10 cellular contexts compared by ENCODE assay signal in the genomic region with DNA sequence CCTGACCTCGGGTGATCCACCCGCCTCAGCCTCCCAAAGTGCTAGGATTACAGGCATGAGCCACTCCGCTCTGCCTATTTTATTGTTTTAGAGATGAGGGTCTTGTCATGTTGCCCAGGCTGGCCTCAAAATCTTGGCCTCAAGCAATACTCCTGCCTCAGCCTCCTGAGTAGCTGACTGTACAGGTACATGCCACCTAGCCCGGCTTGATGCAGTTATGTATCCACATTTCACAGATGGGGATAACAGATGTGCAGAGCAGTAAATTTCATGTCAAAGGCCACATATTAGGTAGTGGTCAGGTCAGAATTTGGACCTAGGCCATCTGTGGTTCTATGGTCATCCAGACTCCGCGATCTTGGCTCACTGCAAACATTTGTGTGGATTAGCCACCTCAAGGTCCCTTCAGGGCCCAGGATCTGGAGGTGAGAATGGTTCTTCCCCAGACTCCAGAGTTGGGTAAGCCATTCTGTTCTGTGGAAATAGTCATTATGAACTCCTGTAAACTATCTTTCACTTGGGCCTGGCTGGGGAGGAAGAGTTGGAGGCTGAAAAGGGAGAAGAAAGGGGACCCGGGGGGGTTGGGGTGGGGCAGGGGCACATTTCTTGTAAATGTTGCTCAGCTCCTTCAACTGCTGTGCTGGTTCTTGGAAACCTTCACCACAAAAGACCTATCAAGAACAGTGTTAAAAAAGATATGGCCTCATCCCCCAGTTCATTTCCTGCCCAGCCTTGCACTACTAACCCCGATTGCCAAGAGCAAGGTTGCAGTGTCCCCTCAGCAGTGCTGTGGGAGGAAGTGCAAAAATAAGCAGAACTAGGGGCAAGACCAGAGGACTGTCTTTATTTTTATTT. TPM values are rescaled to one million over a fixed set of nuclear protein-coding genes. Genes with fewer than 3 reads are reported as not detected.
DNase-seq lines count a peak whose midpoint lies in the region; TF ChIP-seq lines count a peak whose summit lies in the region.
"Had no signal": no experiment of that assay in that cellular context is flagged by ENCODE, and none has a peak within 500 bp of the region (broad histone marks: within the 10 kb centered on the region; RNA-seq: fewer than 3 reads in every experiment).

No MANE protein-coding gene starts in this region.

- peaks cover 4% of the 10 kb centered on the region for H3K27me3 Mint-ChIP-seq in neural progenitor cell (ENCODE audit: insufficient read depth, low read depth)

- H4K20me1 ChIP-seq in neural progenitor cell (ENCODE audit: low read depth), result no peaks in the 10 kb centered on the region

- DNase-seq in GM13977 (ENCODE audit: low spot score) (peak; percentile 43), UCSD-AML1 (lab: John Stamatoyannopoulos, UW; ENCODE audit: unreplicated experiment) (peak; percentile 85), neural progenitor cell (ENCODE audit: low spot score) (no peak), vagina (ENCODE audit: extremely low spot score in 2 of 2) (no peak), AG08395 (ENCODE audit: low spot score) (no peak), NCI-H1417 treated with DMSO at 0.1 percent for 48 hours (lab: John Stamatoyannopoulos, UW) (no peak)
- peak; percentile 19 for DNase-seq in effector CD8-positive, alpha-beta T cell (lab: John Stamatoyannopoulos, UW)
- peak in 2 of 3 donors; percentile 54 to 59 for DNase-seq in stimulated activated CD4-positive, alpha-beta T cell treated with anti-CD3 and anti-CD28 coated beads, Interleukin-12 subunit alpha, Interleukin-12 subunit beta, amount 100 ng/mL, for 48 hours (ENCODE audit: low read depth in 2 of 3, low spot score in 1 of 3)
- DNase-seq: endodermal cell, NCI-H2171 treated with DMSO at 0.1 percent for 48 hours had no signal

- H3K4me1 ChIP-seq in neural progenitor cell (no peaks in the 10 kb centered on the region), vagina (peaks cover 12% of the 10 kb centered on the region)

- H3K4me3 Mint-ChIP-seq in neural progenitor cell, result no peak overlapping the region
- H3K4me3 Mint-ChIP-seq: endodermal cell had no signal

- H3K9me3 Mint-ChIP-seq in neural progenitor cell, result no peaks in the 10 kb centered on the region
- H3K9me3 Mint-ChIP-seq: endodermal cell had no signal

- H3K27ac ChIP-seq in neural progenitor cell (no peak overlapping the region), vagina (no peak overlapping the region)

- H2AFZ ChIP-seq in neural progenitor cell (replicated peaks), result no peak overlapping the region

- intact Hi-C loops in vagina (cut with DNase I), result no loop called here

- in situ Hi-C loops in GM13977 (cut with MboI; ENCODE audit: low pct_unique_long_range_greater_than_20kb, low sequenced_read_pairs, unreplicated experiment), result no loop called here

- H3K36me3 Mint-ChIP-seq in neural progenitor cell, result no peaks in the 10 kb centered on the region

- no peaks in the 10 kb centered on the region for H3F3A ChIP-seq in neural progenitor cell (ENCODE audit: low read depth)

- H3K36me3 ChIP-seq in neural progenitor cell, result no peaks in the 10 kb centered on the region
- no peaks in the 10 kb centered on the region for H3K36me3 ChIP-seq in vagina

- H3K9ac ChIP-seq in neural progenitor cell, result no peak overlapping the region

- TF ChIP-seq CTCF in GM13977 (IDR thresholded peaks at IDR 0.05; ENCODE audit: extremely low read depth, insufficient read depth, missing control alignments) (no peak), neural progenitor cell (IDR thresholded peaks at IDR 0.05) (no peak), vagina (IDR thresholded peaks at IDR 0.05) (no peak)

- H3K27ac Mint-ChIP-seq in neural progenitor cell, result no peak overlapping the region
- H3K27ac Mint-ChIP-seq: endodermal cell had no signal

- no peak overlapping the region for H3K4me3 ChIP-seq in neural progenitor cell
- H3K4me3 ChIP-seq in vagina, result no peak overlapping the region

- H3K27me3 ChIP-seq in neural progenitor cell, result no peaks in the 10 kb centered on the region
- H3K27me3 ChIP-seq in vagina, result no peaks in the 10 kb centered on the region

- H3K9me3 ChIP-seq in neural progenitor cell (ENCODE audit: low read depth) (no peaks in the 10 kb centered on the region), vagina (no peaks in the 10 kb centered on the region)

- TF ChIP-seq POLR2A in vagina (IDR thresholded peaks at IDR 0.05), result no peak

- peaks cover under 1% of the 10 kb centered on the region for H3K4me1 Mint-ChIP-seq in neural progenitor cell
- H3K4me1 Mint-ChIP-seq: endodermal cell had no signal

- H3K4me2 ChIP-seq in neural progenitor cell, result no peak overlapping the region

- H3K79me2 ChIP-seq in neural progenitor cell (ENCODE audit: low read depth), result no peaks in the 10 kb centered on the region

RNA-seq across cellular contexts. Expression of a gene that starts 13.0 kb away (rescaled TPM):
- 9.1 and 18.9 TPM in 2 replicates for total RNA-seq in neural progenitor cell (ENCODE audit: low replicate concordance)
- 74.2 TPM for total RNA-seq in vagina

Comparison
In these comparisons a context has a peak if more than half of its experiments do, and no peak if none do; other contexts are left out.
1. DNase-seq: peak in GM13977 (single experiment), UCSD-AML1 (single experiment), effector CD8-positive, alpha-beta T cell (single experiment) and stimulated activated CD4-positive, alpha-beta T cell treated with anti-CD3 and anti-CD28 coated beads, Interleukin-12 subunit alpha, Interleukin-12 subunit beta, amount 100 ng/mL, for 48 hours (2 of 3); none in neural progenitor cell (single experiment), vagina (0 of 2), AG08395 (single experiment) and NCI-H1417 treated with DMSO at 0.1 percent for 48 hours (single experiment).